8 cellular contexts compared by ENCODE assay signal in the genomic region with DNA sequence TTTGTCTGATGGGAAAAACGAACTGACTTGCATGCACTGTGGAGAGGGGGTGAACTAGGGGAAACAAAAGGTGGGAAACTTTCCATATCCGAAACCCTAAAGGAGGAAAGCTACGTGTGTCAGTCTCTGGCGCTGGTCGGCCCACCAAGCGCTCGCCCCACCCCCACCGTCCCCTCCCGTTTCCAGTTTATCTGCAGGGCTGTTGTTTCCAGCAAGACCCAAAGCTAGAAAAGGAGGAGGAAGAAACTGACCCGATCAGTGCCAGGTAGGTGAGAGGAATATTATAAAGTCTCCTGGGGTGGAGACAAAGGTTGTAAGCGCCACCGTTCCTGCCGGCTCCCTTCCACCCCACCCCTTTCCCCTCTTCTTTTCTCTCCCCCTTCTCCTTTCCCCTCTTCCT. TPM values are rescaled to one million over a fixed set of nuclear protein-coding genes. Genes with fewer than 3 reads are reported as not detected.
DNase-seq lines count a peak whose midpoint lies in the region; ATAC-seq and TF ChIP-seq lines count a peak whose summit lies in the region.
"Had no signal": no experiment of that assay in that cellular context is flagged by ENCODE, and none has a peak within 500 bp of the region (broad histone marks: within the 10 kb centered on the region; RNA-seq: fewer than 3 reads in every experiment).

No MANE protein-coding gene starts in this region.

- H3K4me1 Mint-ChIP-seq in H9 (peaks cover 11 to 17% of the 10 kb centered on the region in 2 experiments), neural progenitor cell (peaks cover 19% of the 10 kb centered on the region)

- H4K5ac ChIP-seq in H9 (ENCODE audit: insufficient read length, low read depth, low read length), result no peak overlapping the region

- H3K4ac ChIP-seq in H9 (ENCODE audit: low read depth, low read length), result no peak overlapping the region

- no CpG with 5 or more reads among the region's 13 CpGs for WGBS in H9 (ENCODE audit: extremely low coverage, insufficient read length, low lambda C conversion rate)
- WGBS in esophagus squamous epithelium, 2 donors, result 0 to 27% methylated on average over 13 of the region's 13 CpGs

- no peak overlapping the region for H2BK12ac ChIP-seq in H9 (ENCODE audit: insufficient read length, low read depth, low read length)

- no peak overlapping the region for H2BK120ac ChIP-seq in H9 (ENCODE audit: low read depth, low read length, poor library complexity, severe bottlenecking)

- peak overlapping the region; percentile 66; the same call in 1 of the 2 replicates for H3K14ac ChIP-seq in H9 (ENCODE audit: insufficient read depth, low read length)

- no peaks in the 10 kb centered on the region for H3K27me3 ChIP-seq in H9 (ENCODE audit: insufficient read depth, low read length)
- H3K27me3 ChIP-seq in esophagus squamous epithelium, result no peaks in the 10 kb centered on the region
- H3K27me3 ChIP-seq in neural progenitor cell, result no peaks in the 10 kb centered on the region

- H3K9me3 Mint-ChIP-seq in H9, result peaks cover 0 to 59% of the 10 kb centered on the region in 2 experiments; a peak in 3 of 5 replicates
- no peaks in the 10 kb centered on the region for H3K9me3 Mint-ChIP-seq in neural progenitor cell

- H3K23ac ChIP-seq in H9 (ENCODE audit: insufficient read length, low read depth, low read length), result no peak overlapping the region

- no peak overlapping the region for H3T11ph ChIP-seq in H9 (ENCODE audit: low read length)

- peaks cover 8% of the 10 kb centered on the region for H3K23me2 ChIP-seq in H9 (ENCODE audit: insufficient read length, low read depth, low read length, poor library complexity, severe bottlenecking)

- H3K9me3 ChIP-seq in H9 (ENCODE audit: control insufficient read depth, low read depth, low read length), result no peaks in the 10 kb centered on the region
- H3K9me3 ChIP-seq in SK-N-MC (ENCODE audit: low read depth, low read length), result no peaks in the 10 kb centered on the region
- no peaks in the 10 kb centered on the region for H3K9me3 ChIP-seq in esophagus squamous epithelium
- H3K9me3 ChIP-seq in neural progenitor cell (ENCODE audit: low read depth), result no peaks in the 10 kb centered on the region

- H3K36me3 ChIP-seq in SK-N-MC (ENCODE audit: insufficient read depth, low read length) (peaks cover 7% of the 10 kb centered on the region), esophagus squamous epithelium (no peaks in the 10 kb centered on the region), neural progenitor cell (peaks cover 8% of the 10 kb centered on the region)

- H3K4me2 ChIP-seq in H9 (ENCODE audit: insufficient read depth, insufficient read length, low read length) (peak overlapping the region; percentile 63), neural progenitor cell (peak overlapping the region; percentile 81)

- H3K4me1 ChIP-seq in H9 (ENCODE audit: insufficient read depth, low read length) (peaks cover 3% of the 10 kb centered on the region; the same call in 1 of the 2 replicates), esophagus squamous epithelium (peaks cover 0 to 14% (median 0%) of the 10 kb centered on the region in 3 donors), neural progenitor cell (peaks cover 6% of the 10 kb centered on the region)

- H4K20me1 ChIP-seq in H9 (ENCODE audit: control insufficient read depth, insufficient read depth, insufficient read length) (no peaks in the 10 kb centered on the region), neural progenitor cell (ENCODE audit: low read depth) (no peaks in the 10 kb centered on the region)

- no peak overlapping the region for H3K18ac ChIP-seq in H9 (ENCODE audit: insufficient read length, low read depth, low read length)

- H3K79me1 ChIP-seq in H9 (ENCODE audit: insufficient read depth, low read depth, low read length, poor library complexity, severe bottlenecking), result no peaks in the 10 kb centered on the region

- H3K79me2 ChIP-seq in H9 (ENCODE audit: insufficient read depth, low read length) (no peaks in the 10 kb centered on the region), neural progenitor cell (ENCODE audit: low read depth) (peaks cover 22% of the 10 kb centered on the region)

- no peak overlapping the region for H3K56ac ChIP-seq in H9 (ENCODE audit: insufficient read length, low read depth, low read length)

- no peak overlapping the region for H2BK5ac ChIP-seq in H9 (ENCODE audit: insufficient read length, low read length)

- no peaks in the 10 kb centered on the region for H3F3A ChIP-seq in neural progenitor cell (ENCODE audit: low read depth)

- H3K27ac ChIP-seq in H9 (ENCODE audit: insufficient read length, low read depth, low read length) (peak overlapping the region; percentile 37), SK-N-MC (0 out of 2 replicates have a peak overlapping the region, but pooled peaks have one; percentile 42), esophagus squamous epithelium (peak overlapping the region; percentile 81 to 91 (median 90)), neural progenitor cell (peak overlapping the region; percentile 67)
- H3K27ac ChIP-seq: VCaP had no signal

- ATAC-seq in HG02678 (IDR thresholded peaks at IDR 0.05; ENCODE audit: unreplicated experiment) (no peak), GM18519 (IDR thresholded peaks at IDR 0.05; ENCODE audit: low FRiP score, unreplicated experiment) (no peak)

- H3K9ac ChIP-seq in H9 (ENCODE audit: extremely low read depth, insufficient read length, low read length) (peak overlapping the region; percentile 60), SK-N-MC (ENCODE audit: insufficient read length) (peak overlapping the region; percentile 85), neural progenitor cell (peak overlapping the region; percentile 65)

- no peak overlapping the region for H2AFZ ChIP-seq in H9 (ENCODE audit: low read length)
- H2AFZ ChIP-seq in neural progenitor cell (replicated peaks), result peak overlapping the region; percentile 87

- peaks cover 0 to 13% (median 13%) of the 10 kb centered on the region in 3 experiments; a peak in 5 of 7 replicates for H3K36me3 Mint-ChIP-seq in H9 (ENCODE audit: insufficient read depth in 1 of 3, low read depth in 3 of 3)
- H3K36me3 Mint-ChIP-seq in neural progenitor cell, result peaks cover 12% of the 10 kb centered on the region

- H3K27ac Mint-ChIP-seq in H9, result peak overlapping the region; percentile 79 to 97 (median 86); a peak in 6 of 7 replicates
- H3K27ac Mint-ChIP-seq in neural progenitor cell, result peak overlapping the region; percentile 81

- TF ChIP-seq CTCF in H9 (conservative IDR thresholded peaks at IDR 0.05) (no peak), esophagus squamous epithelium (IDR thresholded peaks at IDR 0.05) (no peak), neural progenitor cell (IDR thresholded peaks at IDR 0.05) (no peak), GM10266 (IDR thresholded peaks at IDR 0.05; ENCODE audit: control insufficient read depth, insufficient read depth, low read depth, missing control alignments) (no peak)

- H3K4me3 Mint-ChIP-seq in H9 (peak overlapping the region; percentile 87 to 92), neural progenitor cell (peak overlapping the region; percentile 99)

- no peak overlapping the region for H2BK20ac ChIP-seq in H9 (ENCODE audit: low read depth, low read length, poor library complexity, severe bottlenecking)

- DNase-seq in H9 (no peak), SK-N-MC (ENCODE audit: low read depth, low spot score) (no peak), esophagus squamous epithelium (lab: John Stamatoyannopoulos, UW) (no peak), neural progenitor cell (ENCODE audit: low spot score) (peak; percentile 31), GM10266 (ENCODE audit: extremely low spot score) (no peak)

- H3K27me3 Mint-ChIP-seq in H9 (ENCODE audit: low read depth) (no peaks in the 10 kb centered on the region), neural progenitor cell (ENCODE audit: insufficient read depth, low read depth) (peaks cover 3% of the 10 kb centered on the region)

- no peak overlapping the region for H4K8ac ChIP-seq in H9 (replicated peaks; ENCODE audit: insufficient read length, low read depth, low read length)

- no peak overlapping the region for H2AK5ac ChIP-seq in H9 (ENCODE audit: insufficient read length, low read length)

- TF ChIP-seq POLR2A in esophagus squamous epithelium (IDR thresholded peaks at IDR 0.05), result no peak

- H3K4me3 ChIP-seq in SK-N-MC (peak overlapping the region; percentile 88), esophagus squamous epithelium (peak overlapping the region; percentile 59 to 71 (median 62)), neural progenitor cell (peak overlapping the region; percentile 84)

- H4K91ac ChIP-seq in H9 (ENCODE audit: insufficient read length, low read depth, low read length), result no peak overlapping the region

- intact Hi-C loops in esophagus squamous epithelium (cut with DNase I), result no loop called here

- H2BK15ac ChIP-seq in H9 (ENCODE audit: low read depth, low read length), result no peak overlapping the region

RNA-seq across cellular contexts. Expression of a gene that starts 0.6 kb away (rescaled TPM):
- 24.2 and 30.5 TPM in 2 replicates for total RNA-seq in H9 (2021)
- 10 to 100 TPM; 23.0 to 65.5 (median 35.7) TPM for total RNA-seq in esophagus squamous epithelium
- total RNA-seq in neural progenitor cell (ENCODE audit: low replicate concordance), result 72.0 and 108 TPM in 2 replicates

RNA-seq across cellular contexts. Expression of a gene that starts 19.4 kb away (rescaled TPM):
- total RNA-seq in H9 (2021), result 305 and 321 TPM in 2 replicates
- total RNA-seq in esophagus squamous epithelium, result 100 to 1,000 TPM in 1 of 4 donors, 10 to 100 TPM in 3; 32.7 to 104 (median 44.7) TPM
- 344 and 392 TPM in 2 replicates for total RNA-seq in neural progenitor cell (ENCODE audit: low replicate concordance)

RNA-seq across cellular contexts. Expression of a gene that starts 26.9 kb away (rescaled TPM):
- total RNA-seq in H9 (2021), result 2.7 and 3.1 TPM in 2 replicates
- total RNA-seq in esophagus squamous epithelium, result 1 to 10 TPM in 2 of 4 donors, not detected in 2; 1.3 to 6.3 TPM
- 30.8 and 34.3 TPM in 2 replicates for total RNA-seq in neural progenitor cell (ENCODE audit: low replicate concordance)

RNA-seq across cellular contexts. Expression of a gene that starts 46.1 kb away (rescaled TPM):
- total RNA-seq in H9 (2021) (29.6 and 34.2 TPM in 2 replicates), esophagus squamous epithelium (10 to 100 TPM in 2 of 4 donors, 1 to 10 TPM in 2; 3.3 to 10.7 (median 7.8) TPM), neural progenitor cell (ENCODE audit: low replicate concordance) (37.5 and 45.4 TPM in 2 replicates)

Comparison
In these comparisons a context has a peak if more than half of its experiments do, and no peak if none do; other contexts are left out.
1. H3K27ac ChIP-seq: peak in every context shown above with its lines; median percentile 90 in esophagus squamous epithelium; 67 in neural progenitor cell; 42 in SK-N-MC; 37 in H9.